In genomic region chr15:65355173-65355982, GRCh38 we compare ENCODE assay signal across 9 cellular contexts. TPM values are rescaled to one million over a fixed set of nuclear protein-coding genes. Genes with fewer than 3 reads are reported as not detected.
DNase-seq lines count a peak whose midpoint lies in the region; ATAC-seq and TF ChIP-seq lines count a peak whose summit lies in the region.
"Had no signal": no experiment of that assay in that cellular context is flagged by ENCODE, and none has a peak within 500 bp of the region (broad histone marks: within the 10 kb centered on the region; RNA-seq: fewer than 3 reads in every experiment).

No MANE protein-coding gene starts in this region.

- H3K4me1 ChIP-seq in HAP-1 (peaks cover 22% of the 10 kb centered on the region), iPS-15b (ENCODE audit: control insufficient read depth, insufficient read depth, low read length) (no peaks in the 10 kb centered on the region), sigmoid colon (peaks cover 0 to 13% (median 11%) of the 10 kb centered on the region in 4 donors)

- no peak overlapping the region for H3K27ac Mint-ChIP-seq in Calu3 (ENCODE audit: unreplicated experiment)

- WGBS in sigmoid colon, 2 donors: 3 to 4% methylated on average over 85 of the region's 85 CpGs

- DNase-seq in HAP-1 (ENCODE audit: low spot score in 2 of 2): peak in 1 of 2 experiments; percentile 72
- DNase-seq in anterior cingulate cortex (lab: John Stamatoyannopoulos, UW): peak in 52 of 58 donors; percentile 14 to 89 (median 62)
- DNase-seq in sigmoid colon: no peak
- no peak for DNase-seq in stimulated activated naive CD4-positive, alpha-beta T cell treated with Interleukin-2 at 50 U/mL for 16 hours (lab: John Stamatoyannopoulos, UW)
- no peak for DNase-seq in Calu3

- no peak overlapping the region for H3K27ac ChIP-seq in sigmoid colon

- CTCF ChIA-PET in Calu3 (lab: Charles Lee): no interaction called here

- no peaks in the 10 kb centered on the region for H3K4me1 Mint-ChIP-seq in Calu3 (ENCODE audit: low read depth, unreplicated experiment)

- no peaks in the 10 kb centered on the region for H3K36me3 Mint-ChIP-seq in Calu3 (ENCODE audit: insufficient read depth, unreplicated experiment)

- no TSS peak for BruUV-seq in Calu3 (replicated peaks; lab: Mats Ljungman, UMichigan)

- peaks cover 71% of the 10 kb centered on the region for H3K27me3 Mint-ChIP-seq in Calu3 (ENCODE audit: unreplicated experiment)

- H3K4me3 ChIP-seq in HAP-1 (peak overlapping the region; percentile 16), iPS-15b (ENCODE audit: low read depth, low read length) (peak overlapping the region; percentile 61), sigmoid colon (peak overlapping the region; percentile 23 to 56 (median 47))

- in situ Hi-C loops in HAP-1 (cut with MboI; ENCODE audit: low sequenced_read_pairs): no loop called here

- H3K9me3 ChIP-seq in HAP-1 (no peaks in the 10 kb centered on the region), iPS-15b (ENCODE audit: control insufficient read depth, insufficient read depth, low read length) (no peaks in the 10 kb centered on the region), sigmoid colon (no peaks in the 10 kb centered on the region)

- no peak for TF ChIP-seq EP300 in sigmoid colon (IDR thresholded peaks at IDR 0.05)

- H3K27me3 ChIP-seq in HAP-1 (ENCODE audit: low read depth) (no peaks in the 10 kb centered on the region), iPS-15b (ENCODE audit: control insufficient read depth, insufficient read depth, low read length) (peaks cover 64% of the 10 kb centered on the region), sigmoid colon (peaks cover 0 to 38% (median 20%) of the 10 kb centered on the region in 3 donors)

- TF ChIP-seq POLR2A in sigmoid colon (IDR thresholded peaks at IDR 0.05): no peak

- H3K36me3 ChIP-seq in HAP-1 (replicated peaks) (no peaks in the 10 kb centered on the region), iPS-15b (ENCODE audit: control insufficient read depth, insufficient read depth, low read length) (no peaks in the 10 kb centered on the region), sigmoid colon (no peaks in the 10 kb centered on the region)

- TF ChIP-seq CTCF in sigmoid colon (IDR thresholded peaks at IDR 0.05) (no peak), Calu3 (IDR thresholded peaks at IDR 0.05; ENCODE audit: unreplicated experiment) (no peak)

- H3K9me3 Mint-ChIP-seq in Calu3 (ENCODE audit: low read depth, unreplicated experiment): peaks cover 3% of the 10 kb centered on the region

- no peak for ATAC-seq in HG03520 (IDR thresholded peaks at IDR 0.05; ENCODE audit: unreplicated experiment)
- no peak for ATAC-seq in HG03135 (IDR thresholded peaks at IDR 0.05; ENCODE audit: unreplicated experiment)

- intact Hi-C loops in sigmoid colon (cut with DNase I): no loop called here
- intact Hi-C loops in Calu3 (cut with micrococcal nuclease; ENCODE audit: unreplicated experiment): no loop called here

- no peak overlapping the region for H3K4me3 Mint-ChIP-seq in Calu3 (ENCODE audit: low read depth, unreplicated experiment)

- H3K9ac ChIP-seq in iPS-15b (ENCODE audit: low read depth, low read length): peak overlapping the region; percentile 37

RNA-seq across cellular contexts. Expression of gene IGDCC3, which starts 22.4 kb away (rescaled TPM):
- total RNA-seq in sigmoid colon (under 1 TPM in 3 of 4 donors, not detected in 1; under 0.01 to 0.55 (median 0.41) TPM), Calu3 (2022) (not detected in 2 replicates)
- under 1 TPM in 2 of 3 donors, not detected in 1; under 0.01 to 0.12 TPM for polyA plus RNA-seq in sigmoid colon

RNA-seq across cellular contexts. Expression of gene RNU5B-1, which starts 50.9 kb away (rescaled TPM):
- total RNA-seq in sigmoid colon (not detected), Calu3 (2022) (20.3 and 25.8 TPM in 2 replicates)
- not detected for polyA plus RNA-seq in sigmoid colon
- total RNA-seq: myocyte had no signal

RNA-seq across cellular contexts. Expression of gene RNU5A-1, which starts 59.5 kb away (rescaled TPM):
- not detected for total RNA-seq in sigmoid colon
- polyA plus RNA-seq in sigmoid colon: not detected
- not detected in 2 replicates for total RNA-seq in Calu3 (2022)
- total RNA-seq: myocyte had no signal

Comparison
In these comparisons a context has a peak if more than half of its experiments do, and no peak if none do; other contexts are left out.
1. DNase-seq: peak in anterior cingulate cortex (52 of 58); none in sigmoid colon (single experiment), stimulated activated naive CD4-positive, alpha-beta T cell treated with Interleukin-2 at 50 U/mL for 16 hours (single experiment) and Calu3 (single experiment).
2. RNA of gene RNU5B-1, which starts 50.9 kb away (total RNA-seq): 20.3 to 25.8 TPM in Calu3; not detected in sigmoid colon; every median in the first group is over 10 times any median in the second.
3. Peak in every context shown above with its lines, with median percentiles within 50 percentile points of each other: H3K4me3 ChIP-seq.